Comparison of ENCODE assay signal across 23 cellular contexts in genomic region chr11:68044898-68045351, GRCh38. TPM values are rescaled to one million over a fixed set of nuclear protein-coding genes. Genes with fewer than 3 reads are reported as not detected.
"Had no signal": no experiment of that assay in that cellular context is flagged by ENCODE, and none has a peak within 500 bp of the region (broad histone marks: within the 10 kb centered on the region; RNA-seq: fewer than 3 reads in every experiment).

No MANE protein-coding gene starts in this region.

- H3K27ac Mint-ChIP-seq: activated CD4-positive, alpha-beta T cell treated with anti-CD3 and anti-CD28 coated beads for 36 hours; activated naive CD4-positive, alpha-beta T cell treated with anti-CD3 and anti-CD28 coated beads, Interleukin-2, amount 10 ng/mL, durations not matched to agents 7 days and 5 days; mesothelial cell of epicardium; neural progenitor cell; progenitor cell of endocrine pancreas; stimulated activated naive CD8-positive, alpha-beta T cell treated with anti-CD3 and anti-CD28 coated beads, Interleukin-15, Interleukin-2, amounts not matched to agents 100 ng/mL and 50 ng/mL, for 24 hours; T-helper 1 cell treated with Interleukin-12 subunit alpha and Interleukin-12 subunit beta and Interleukin-4 antibody, amounts not matched to agents 30 μg/mL and 1 μg/mL, for 36 hours; WTC11 had no signal

- H3K27me3 ChIP-seq: colonic mucosa, gastroesophageal sphincter, heart right ventricle, neural progenitor cell, thyroid gland had no signal

- ATAC-seq: activated CD4-positive, alpha-beta T cell treated with anti-CD3 and anti-CD28 coated beads for 36 hours; gastroesophageal sphincter; heart right ventricle; left colon; naive thymus-derived CD8-positive, alpha-beta T cell; WTC11 had no signal

- H3K4me2 ChIP-seq: neural progenitor cell had no signal

- H3K9me3 Mint-ChIP-seq: activated naive CD4-positive, alpha-beta T cell treated with anti-CD3 and anti-CD28 coated beads, Interleukin-2, amount 10 ng/mL, durations not matched to agents 7 days and 5 days; mesothelial cell of epicardium; naive thymus-derived CD8-positive, alpha-beta T cell; neural progenitor cell; stimulated activated naive CD8-positive, alpha-beta T cell treated with anti-CD3 and anti-CD28 coated beads, Interleukin-15, Interleukin-2, amounts not matched to agents 100 ng/mL and 50 ng/mL, for 24 hours; T-helper 1 cell treated with Interleukin-12 subunit alpha and Interleukin-12 subunit beta and Interleukin-4 antibody, amounts not matched to agents 30 μg/mL and 1 μg/mL, for 36 hours; WTC11 had no signal

- H3K9me3 ChIP-seq: colonic mucosa, gastroesophageal sphincter, heart right ventricle, thyroid gland had no signal

- H3K36me3 Mint-ChIP-seq: mesothelial cell of epicardium, neural progenitor cell, WTC11 had no signal

- H3K9ac ChIP-seq: neural progenitor cell had no signal

- H3K27ac ChIP-seq: colonic mucosa, epithelial cell of prostate, gastroesophageal sphincter, heart right ventricle, neural progenitor cell, thyroid gland had no signal

- H2AFZ ChIP-seq: neural progenitor cell had no signal

- H3K27me3 Mint-ChIP-seq: activated CD4-positive, alpha-beta T cell treated with anti-CD3 and anti-CD28 coated beads for 36 hours; activated naive CD4-positive, alpha-beta T cell treated with anti-CD3 and anti-CD28 coated beads, Interleukin-2, amount 10 ng/mL, durations not matched to agents 7 days and 5 days; naive thymus-derived CD8-positive, alpha-beta T cell; progenitor cell of endocrine pancreas; stimulated activated naive CD8-positive, alpha-beta T cell treated with anti-CD3 and anti-CD28 coated beads, Interleukin-15, Interleukin-2, amounts not matched to agents 100 ng/mL and 50 ng/mL, for 24 hours had no signal

- H3K36me3 ChIP-seq: neural progenitor cell had no signal

- FAIRE-seq: bronchial epithelial cell, keratinocyte had no signal

- H3K4me3 ChIP-seq: colonic mucosa, gastroesophageal sphincter, heart right ventricle, neural progenitor cell, thyroid gland had no signal

- DNase-seq: activated CD4-positive, alpha-beta T cell treated with anti-CD3 and anti-CD28 coated beads for 36 hours; activated CD4-positive, alpha-beta T cell treated with anti-CD3 and anti-CD28 coated beads, Interleukin-2, amount 50 U/mL, for 4 hours; activated naive CD4-positive, alpha-beta T cell treated with anti-CD3 and anti-CD28 coated beads, Interleukin-2, amount 10 ng/mL, durations not matched to agents 7 days and 5 days; activated T-cell treated with anti-CD3 and anti-CD28 coated beads, Interleukin-2, amount 50 U/mL, for 48 hours; amygdala; colonic mucosa; heart right ventricle; left colon; stimulated activated CD4-positive, alpha-beta T cell treated with anti-CD3 and anti-CD28 coated beads, Interleukin-4, amount 100 ng/mL, for 4 hours; substantia nigra; T1000; thyroid gland had no signal

- H3K4me3 Mint-ChIP-seq: activated CD4-positive, alpha-beta T cell treated with anti-CD3 and anti-CD28 coated beads for 36 hours; activated naive CD4-positive, alpha-beta T cell treated with anti-CD3 and anti-CD28 coated beads, Interleukin-2, amount 10 ng/mL, durations not matched to agents 7 days and 5 days; mesothelial cell of epicardium; naive thymus-derived CD8-positive, alpha-beta T cell; neural progenitor cell; stimulated activated naive CD8-positive, alpha-beta T cell treated with anti-CD3 and anti-CD28 coated beads, Interleukin-15, Interleukin-2, amounts not matched to agents 100 ng/mL and 50 ng/mL, for 24 hours; T-helper 1 cell treated with Interleukin-12 subunit alpha and Interleukin-12 subunit beta and Interleukin-4 antibody, amounts not matched to agents 30 μg/mL and 1 μg/mL, for 36 hours; WTC11 had no signal

RNA-seq across cellular contexts. Expression of gene ALDH3B1, which starts 34.8 kb away (rescaled TPM):
- total RNA-seq: activated CD4-positive, alpha-beta T cell treated with anti-CD3 and anti-CD28 coated beads for 36 hours; progenitor cell of endocrine pancreas had no signal
